27 cellular contexts compared by ENCODE assay signal in the genomic region with DNA sequence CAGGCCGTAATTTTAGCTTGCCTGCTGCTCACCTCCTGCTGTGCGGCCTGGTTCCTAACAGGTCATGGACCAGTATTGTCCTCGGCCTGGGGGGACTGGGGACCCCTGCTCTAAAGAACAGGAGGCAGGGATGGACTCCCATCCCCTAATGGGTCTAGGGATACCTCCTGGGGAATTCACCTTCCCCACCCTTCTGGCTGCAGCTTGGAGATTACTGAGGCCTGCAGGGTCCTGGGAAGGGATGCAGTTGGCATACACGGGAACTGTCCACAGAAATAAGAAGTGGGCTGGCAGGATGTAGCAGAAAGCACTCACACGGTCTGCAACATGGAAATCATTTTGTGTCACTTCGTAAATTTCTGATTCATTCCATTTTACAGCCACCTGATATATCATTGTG.
"Had no signal": no experiment of that assay in that cellular context is flagged by ENCODE, and none has a peak within 500 bp of the region (broad histone marks: within the 10 kb centered on the region; RNA-seq: fewer than 3 reads in every experiment).

No MANE protein-coding gene starts in this region.

- ATAC-seq: left colon; left lung; lower lobe of right lung; natural killer cell; right lobe of liver; stimulated activated effector memory CD8-positive, alpha-beta T cell treated with anti-CD3 and anti-CD28 coated beads, Interleukin-12 subunit alpha, Interleukin-12 subunit beta, amount 100 ng/mL, for 72 hours; upper lobe of right lung had no signal

- H3K36me3 ChIP-seq: left lung, lower lobe of right lung, neural progenitor cell, neutrophil, ovary, right atrium auricular region, right lobe of liver, spleen, suprapubic skin, thoracic aorta, tibial artery, upper lobe of right lung had no signal

- H3K27me3 ChIP-seq: neural progenitor cell, neutrophil, ovary, right atrium auricular region, right lobe of liver, spleen, tibial artery, upper lobe of right lung had no signal

- H3K9ac ChIP-seq: neural progenitor cell had no signal

- H3K27ac ChIP-seq: left lung, lower lobe of right lung, neural progenitor cell, neutrophil, ovary, right atrium auricular region, right lobe of liver, spleen, suprapubic skin, thoracic aorta, tibial artery, upper lobe of right lung had no signal

- H3K4me1 ChIP-seq: left lung, lower lobe of right lung, neural progenitor cell, right atrium auricular region, right lobe of liver, spleen, suprapubic skin, tibial artery, upper lobe of right lung had no signal

- H3K4me2 ChIP-seq: neural progenitor cell had no signal

- H3K9me3 ChIP-seq: neutrophil, suprapubic skin had no signal

- H3K4me3 ChIP-seq: left lung, lower lobe of right lung, neural progenitor cell, ovary, right atrium auricular region, right lobe of liver, spleen, suprapubic skin, thoracic aorta, tibial artery, upper lobe of right lung had no signal

- DNase-seq: hypothalamus; immature natural killer cell; kidney; left colon; left lung; lower lobe of right lung; mammary epithelial cell; mesendoderm; naive B cell; natural killer cell; nephron progenitor cell; occipital lobe; ovary; right lobe of liver; small intestine; spleen; stimulated activated CD4-positive, alpha-beta T cell treated with anti-CD3 and anti-CD28 coated beads, Interleukin-4, amount 100 ng/mL, for 24 hours; stimulated activated naive CD4-positive, alpha-beta T cell; tibial artery; trophoblast cell; upper lobe of right lung had no signal

- H2AFZ ChIP-seq: neural progenitor cell had no signal
